ENCODE assay signal across 10 cellular contexts in the genomic region with DNA sequence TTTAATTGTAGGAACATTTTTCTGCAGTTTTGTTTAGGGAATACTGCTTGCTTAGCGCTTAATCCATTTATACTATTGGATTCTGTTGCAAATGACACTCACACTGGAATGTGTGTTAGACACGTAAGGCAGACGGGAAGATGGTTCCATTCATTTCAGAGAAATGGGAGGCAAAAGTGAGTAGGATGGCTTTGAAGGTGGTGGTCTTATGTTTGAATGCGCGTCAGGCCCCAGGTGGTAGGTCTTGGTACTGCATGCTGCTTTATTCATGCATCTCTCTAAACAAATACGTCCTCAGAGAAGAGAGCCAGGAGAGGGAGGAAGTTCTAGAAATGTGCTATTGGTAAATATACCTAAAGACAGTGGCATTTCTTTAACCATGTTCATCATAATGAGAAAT.
A peak's percentile ranks its signal among the peaks of the same experiment; 100 is the strongest.
DNase-seq lines count a peak whose midpoint lies in the region; ATAC-seq, FAIRE-seq and TF ChIP-seq lines count a peak whose summit lies in the region.
"Had no signal": no experiment of that assay in that cellular context is flagged by ENCODE, and none has a peak within 500 bp of the region (broad histone marks: within the 10 kb centered on the region; RNA-seq: fewer than 3 reads in every experiment).

No MANE protein-coding gene starts in this region.

- dilution Hi-C loops in keratinocyte (cut with MboI; ENCODE audit: extremely low pct_ligation_motif_present, low sequenced_read_pairs), result no loop called here

- in situ Hi-C loops in GM13977 (cut with MboI; ENCODE audit: low pct_unique_long_range_greater_than_20kb, low sequenced_read_pairs, unreplicated experiment), result no loop called here

- H3K4me1 ChIP-seq in keratinocyte (ENCODE audit: control insufficient read depth, extremely low read depth, insufficient read depth, low read length), result no peaks in the 10 kb centered on the region

- H3K9ac ChIP-seq in SU-DHL-6 (ENCODE audit: low read length) (no peak overlapping the region), keratinocyte (ENCODE audit: control insufficient read depth, extremely low read depth, insufficient read depth, low read length) (no peak overlapping the region)

- no peak for FAIRE-seq in keratinocyte (lab: Jason Lieb, UNC)

- DNase-seq in BJ (ENCODE audit: low read depth), result no peak
- no peak for DNase-seq in GM13977 (ENCODE audit: low spot score)
- no peak for DNase-seq in keratinocyte (ENCODE audit: low read depth, low spot score)
- no peak for DNase-seq in NCI-H69 (lab: John Stamatoyannopoulos, UW)
- no peak for DNase-seq in NCI-H1048 (lab: John Stamatoyannopoulos, UW)
- DNase-seq: NCI-H226 had no signal

- H3K9me3 ChIP-seq in SU-DHL-6 (ENCODE audit: insufficient read depth, low read length), result no peaks in the 10 kb centered on the region
- peaks cover 2% of the 10 kb centered on the region for H3K9me3 ChIP-seq in keratinocyte (ENCODE audit: control insufficient read depth, low read depth, low read length)

- H3K36me3 ChIP-seq in BJ (ENCODE audit: control insufficient read depth, insufficient read depth, low read length), result no peaks in the 10 kb centered on the region
- no peaks in the 10 kb centered on the region for H3K36me3 ChIP-seq in SU-DHL-6 (ENCODE audit: low read length)
- H3K36me3 ChIP-seq in keratinocyte (ENCODE audit: control insufficient read depth in 2 of 2, extremely low read depth in 1 of 2, insufficient read depth in 2 of 2, low read length in 2 of 2), result no peaks in the 10 kb centered on the region

- CTCF ChIA-PET in BJ (lab: Yijun Ruan, JAX), result no interaction called here

- H3K4me3 ChIP-seq in BJ (ENCODE audit: low read depth, low read length) (no peak overlapping the region), SU-DHL-6 (ENCODE audit: insufficient read depth, low read length, poor library complexity, severe bottlenecking) (no peak overlapping the region), keratinocyte (ENCODE audit: control insufficient read depth in 2 of 3, extremely low read depth in 1 of 3, insufficient read depth in 2 of 3, low read depth in 1 of 3, low read length in 3 of 3) (no peak overlapping the region)
- H3K4me3 ChIP-seq: coronary artery had no signal

- ATAC-seq in GM18873 (IDR thresholded peaks at IDR 0.05; ENCODE audit: low FRiP score, unreplicated experiment) (no peak), GM18502 (IDR thresholded peaks at IDR 0.05; ENCODE audit: poor library complexity, unreplicated experiment) (no peak)

- H3K27me3 ChIP-seq in BJ (ENCODE audit: control insufficient read depth, insufficient read depth, low read length) (no peaks in the 10 kb centered on the region), SU-DHL-6 (ENCODE audit: low read length) (no peaks in the 10 kb centered on the region), keratinocyte (ENCODE audit: control insufficient read depth, extremely low read depth, insufficient read depth, low read length) (no peaks in the 10 kb centered on the region)

- H4K20me1 ChIP-seq in SU-DHL-6 (ENCODE audit: low read depth, low read length) (no peaks in the 10 kb centered on the region), keratinocyte (ENCODE audit: control insufficient read depth, extremely low read depth, insufficient read depth, low read length) (no peaks in the 10 kb centered on the region)

- no peaks in the 10 kb centered on the region for H3K9me1 ChIP-seq in keratinocyte (ENCODE audit: control insufficient read depth, extremely low read depth, insufficient read depth, low read length)

- POLR2A ChIA-PET in BJ (lab: Charles Lee), result no interaction called here

- no peaks in the 10 kb centered on the region for H3F3A ChIP-seq in SU-DHL-6 (ENCODE audit: insufficient read depth)

- H2AFZ ChIP-seq in SU-DHL-6 (ENCODE audit: low read depth, low read length, severe bottlenecking) (no peak overlapping the region), keratinocyte (ENCODE audit: control insufficient read depth, low read length) (no peak overlapping the region)

- H3K9me2 ChIP-seq in SU-DHL-6 (replicated peaks; ENCODE audit: insufficient read depth, low read length), result no peaks in the 10 kb centered on the region

- TF ChIP-seq CTCF in BJ (IDR thresholded peaks at IDR 0.05; ENCODE audit: insufficient read depth, low read depth, low read length), result peak; percentile 32; the same call in 1 of the 2 replicates
- TF ChIP-seq CTCF in GM13977 (IDR thresholded peaks at IDR 0.05; ENCODE audit: extremely low read depth, insufficient read depth, missing control alignments), result peak; percentile 24
- TF ChIP-seq CTCF in SU-DHL-6 (IDR thresholded peaks at IDR 0.05; ENCODE audit: insufficient read depth, low read length, poor library complexity, severe bottlenecking), result peak; percentile 9
- peak in 2 of 3 experiments; percentile 30 to 43 for TF ChIP-seq CTCF in keratinocyte (optimal IDR thresholded peaks at IDR 0.05 in 1 of 3, IDR thresholded peaks at IDR 0.05 in 1 of 3, conservative IDR thresholded peaks at IDR 0.05 in 1 of 3; ENCODE audit: extremely low read depth in 1 of 3, insufficient read depth in 2 of 3, low read length in 3 of 3)

- H3K79me2 ChIP-seq in SU-DHL-6 (ENCODE audit: insufficient read depth, low read length) (no peaks in the 10 kb centered on the region), keratinocyte (ENCODE audit: control insufficient read depth, insufficient read depth, low read length) (no peaks in the 10 kb centered on the region)

- no peak overlapping the region for H3K4me2 ChIP-seq in SU-DHL-6 (ENCODE audit: low read depth, low read length, poor library complexity, severe bottlenecking)
- H3K4me2 ChIP-seq in keratinocyte (ENCODE audit: control insufficient read depth, extremely low read depth, insufficient read depth, low read depth, low read length), result no peak overlapping the region

- H3K27ac ChIP-seq in SU-DHL-6 (ENCODE audit: low read depth, low read length), result no peak overlapping the region
- no peak overlapping the region for H3K27ac ChIP-seq in keratinocyte (ENCODE audit: control insufficient read depth, insufficient read depth, low read length)
- H3K27ac ChIP-seq: coronary artery had no signal
